In the genomic region with DNA sequence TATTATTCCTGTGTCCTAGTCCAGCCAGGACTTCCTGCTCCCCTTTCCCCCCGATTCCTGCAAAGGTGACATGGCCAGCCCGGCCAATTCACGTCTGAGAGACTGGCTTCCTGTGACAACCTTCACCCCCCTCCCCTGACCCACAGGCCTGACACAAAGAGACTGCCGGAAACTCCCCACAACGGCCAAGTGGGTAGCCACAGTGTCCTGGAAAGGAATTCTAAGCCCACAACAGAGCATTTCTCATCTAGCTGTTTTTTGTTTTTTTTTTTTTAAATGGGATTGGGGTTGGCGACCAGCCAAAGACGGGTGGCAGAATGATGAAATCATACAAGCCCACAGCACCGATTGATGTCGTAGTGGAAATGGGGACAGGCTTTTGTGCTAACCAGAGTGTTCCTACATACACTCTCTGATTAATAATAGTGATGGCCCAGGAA, we compare ENCODE assay signal across 8 cellular contexts. TPM values are rescaled to one million over a fixed set of nuclear protein-coding genes. Genes with fewer than 3 reads are reported as not detected.
DNase-seq lines count a peak whose midpoint lies in the region; ATAC-seq, FAIRE-seq and TF ChIP-seq lines count a peak whose summit lies in the region.

No MANE protein-coding gene starts in this region.

- ATAC-seq in activated CD8-positive, alpha-beta T cell treated with anti-CD3 and anti-CD28 coated beads, Interleukin-2, amount 10 ng/mL, durations not matched to agents 7 days and 5 days: peak; percentile 24
- peak; percentile 12 for ATAC-seq in esophagus mucosa
- peak; percentile 59 to 78 (median 60) for ATAC-seq in natural killer cell
- ATAC-seq in HG02852 (IDR thresholded peaks at IDR 0.05; ENCODE audit: unreplicated experiment): no peak
- no peak for ATAC-seq in HG03565 (IDR thresholded peaks at IDR 0.05; ENCODE audit: unreplicated experiment)

- intact Hi-C loops in natural killer cell (cut with micrococcal nuclease): loop anchor here (10.0 kb wide), 1 partner anchor 262 kb away; the partner anchor contains the start of gene RNASEK

- DNase-seq in activated gamma-delta T cell treated with Interleukin-2 at 50 U/mL for 16 hours: peak; percentile 37
- DNase-seq in activated gamma-delta T cell (lab: John Stamatoyannopoulos, UW): no peak
- peak; percentile 65 for DNase-seq in activated CD8-positive, alpha-beta T cell treated with anti-CD3 and anti-CD28 coated beads, Interleukin-2, amount 10 ng/mL, durations not matched to agents 7 days and 5 days
- DNase-seq in natural killer cell: peak; percentile 56
- peak; percentile 80 for DNase-seq in urothelium cell line (ENCODE audit: low spot score)

- no peak for FAIRE-seq in urothelium cell line (lab: Jason Lieb, UNC)

- peaks cover 47% of the 10 kb centered on the region for H3K4me1 Mint-ChIP-seq in activated CD8-positive, alpha-beta T cell treated with anti-CD3 and anti-CD28 coated beads, Interleukin-2, amount 10 ng/mL, durations not matched to agents 7 days and 5 days (ENCODE audit: low read depth)
- H3K4me1 Mint-ChIP-seq in natural killer cell: peaks cover 55 to 57% of the 10 kb centered on the region in 2 donors

- CTCF ChIA-PET in activated CD8-positive, alpha-beta T cell treated with anti-CD3 and anti-CD28 coated beads, Interleukin-2, amount 10 ng/mL, durations not matched to agents 7 days and 5 days (lab: Charles Lee): no interaction called here

- peak overlapping the region; percentile 82 for H3K27ac Mint-ChIP-seq in activated CD8-positive, alpha-beta T cell treated with anti-CD3 and anti-CD28 coated beads, Interleukin-2, amount 10 ng/mL, durations not matched to agents 7 days and 5 days
- peak overlapping the region; percentile 90 to 97 for H3K27ac Mint-ChIP-seq in natural killer cell

- no peaks in the 10 kb centered on the region for H3K9me3 Mint-ChIP-seq in activated CD8-positive, alpha-beta T cell treated with anti-CD3 and anti-CD28 coated beads, Interleukin-2, amount 10 ng/mL, durations not matched to agents 7 days and 5 days (ENCODE audit: insufficient read depth)
- H3K9me3 Mint-ChIP-seq in natural killer cell: no peaks in the 10 kb centered on the region

- peak overlapping the region; percentile 25 for H3K4me3 Mint-ChIP-seq in activated CD8-positive, alpha-beta T cell treated with anti-CD3 and anti-CD28 coated beads, Interleukin-2, amount 10 ng/mL, durations not matched to agents 7 days and 5 days
- peak overlapping the region; percentile 78 for H3K4me3 Mint-ChIP-seq in natural killer cell

- H3K27me3 Mint-ChIP-seq in activated CD8-positive, alpha-beta T cell treated with anti-CD3 and anti-CD28 coated beads, Interleukin-2, amount 10 ng/mL, durations not matched to agents 7 days and 5 days (ENCODE audit: low read depth): peaks cover 3% of the 10 kb centered on the region
- no peaks in the 10 kb centered on the region for H3K27me3 Mint-ChIP-seq in natural killer cell (ENCODE audit: low read depth in 2 of 2)

- peaks cover 18% of the 10 kb centered on the region for H3K36me3 Mint-ChIP-seq in activated CD8-positive, alpha-beta T cell treated with anti-CD3 and anti-CD28 coated beads, Interleukin-2, amount 10 ng/mL, durations not matched to agents 7 days and 5 days (ENCODE audit: low read depth)
- no peaks in the 10 kb centered on the region for H3K36me3 Mint-ChIP-seq in natural killer cell

- POLR2A ChIA-PET in activated CD8-positive, alpha-beta T cell treated with anti-CD3 and anti-CD28 coated beads, Interleukin-2, amount 10 ng/mL, durations not matched to agents 7 days and 5 days (lab: Charles Lee): interaction anchor here (1.5 kb wide), 1 partner anchor 11 kb away, joined by 4 read pairs; no protein-coding TSS in a partner anchor

- no peak for TF ChIP-seq CTCF in natural killer cell (IDR thresholded peaks at IDR 0.05)

RNA-seq across cellular contexts. Expression of gene XAF1, which starts 2.8 kb away (rescaled TPM):
- total RNA-seq in activated CD8-positive, alpha-beta T cell treated with anti-CD3 and anti-CD28 coated beads, Interleukin-2, amount 10 ng/mL, durations not matched to agents 7 days and 5 days: 100 to 1,000 TPM; 298 to 306 TPM
- 13.0 TPM for total RNA-seq in esophagus mucosa
- 100 to 1,000 TPM in 1 of 3 donors, 10 to 100 TPM in 2; 64.2 to 130 (median 97.4) TPM for total RNA-seq in natural killer cell

RNA-seq across cellular contexts. Expression of gene FBXO39, which starts 23.0 kb away (rescaled TPM):
- 1 to 10 TPM; 1.5 to 1.9 TPM for total RNA-seq in activated CD8-positive, alpha-beta T cell treated with anti-CD3 and anti-CD28 coated beads, Interleukin-2, amount 10 ng/mL, durations not matched to agents 7 days and 5 days
- total RNA-seq in esophagus mucosa (0.68 TPM), natural killer cell (under 1 TPM; 0.40 to 0.72 (median 0.43) TPM)

RNA-seq across cellular contexts. Expression of gene SLC13A5, which starts 39.9 kb away (rescaled TPM):
- not detected for total RNA-seq in activated CD8-positive, alpha-beta T cell treated with anti-CD3 and anti-CD28 coated beads, Interleukin-2, amount 10 ng/mL, durations not matched to agents 7 days and 5 days
- total RNA-seq in esophagus mucosa (3.5 TPM), natural killer cell (not detected)

Comparison
In these comparisons a context has a peak if more than half of its experiments do, and no peak if none do; other contexts are left out.
1. ATAC-seq: peak in activated CD8-positive, alpha-beta T cell treated with anti-CD3 and anti-CD28 coated beads, Interleukin-2, amount 10 ng/mL, durations not matched to agents 7 days and 5 days (single experiment), esophagus mucosa (single experiment) and natural killer cell (3 of 3); none in HG02852 (single experiment) and HG03565 (single experiment).